ENCODE assay signal across 16 cellular contexts in the genomic region with DNA sequence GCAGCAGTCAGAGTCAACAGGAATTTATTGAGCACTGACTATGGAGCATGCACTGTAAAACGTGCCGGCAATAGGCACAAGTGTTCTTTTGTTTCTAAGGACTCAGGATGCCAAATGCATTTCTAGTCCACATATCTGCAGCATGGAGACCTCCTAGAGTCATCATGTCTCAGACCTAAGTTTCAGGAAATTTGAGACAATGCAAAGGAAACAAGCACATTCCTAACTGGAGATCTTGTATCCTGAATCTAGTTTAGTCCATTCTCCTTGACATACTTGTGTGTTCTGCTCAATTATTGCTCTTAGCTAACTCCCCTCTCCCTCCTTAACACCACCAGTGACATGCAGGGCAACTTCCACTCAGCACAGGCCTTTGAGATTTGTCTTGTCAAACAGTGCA.
DNase-seq lines count a peak whose midpoint lies in the region; ATAC-seq and TF ChIP-seq lines count a peak whose summit lies in the region.
"Had no signal": no experiment of that assay in that cellular context is flagged by ENCODE, and none has a peak within 500 bp of the region (broad histone marks: within the 10 kb centered on the region; RNA-seq: fewer than 3 reads in every experiment).

No MANE protein-coding gene starts in this region.

- intact Hi-C loops in left cardiac atrium (cut with DNase I) (no loop called here), sciatic nerve (cut with DNase I) (no loop called here)

- peak; percentile 22 for DNase-seq in AG10803 (ENCODE audit: low read depth)
- peak; percentile 73 to 82 for DNase-seq in cardiac fibroblast (ENCODE audit: low read depth in 2 of 2)
- DNase-seq in left cardiac atrium: no peak
- no peak for DNase-seq in sciatic nerve (ENCODE audit: low spot score)
- DNase-seq in NCI-H2196 treated with DMSO at 0.1 percent for 48 hours (lab: John Stamatoyannopoulos, UW; ENCODE audit: unreplicated experiment): no peak
- DNase-seq in COR-L47 (lab: John Stamatoyannopoulos, UW): no peak
- no peak for DNase-seq in NCI-H446 (lab: John Stamatoyannopoulos, UW)
- DNase-seq: activated CD4-positive, alpha-beta T cell treated with anti-CD3 and anti-CD28 coated beads, Interleukin-2, amount 10 ng/mL, durations not matched to agents 7 days and 5 days; activated naive CD4-positive, alpha-beta T cell treated with anti-CD3 and anti-CD28 coated beads, Interleukin-2, amount 10 ng/mL, durations not matched to agents 7 days and 5 days; DMS79; effector memory CD4-positive, alpha-beta T cell; immature natural killer cell; NCI-H2171 treated with DMSO at 0.1 percent for 48 hours; stimulated activated CD4-positive, alpha-beta T cell treated with anti-CD3 and anti-CD28 coated beads, Interleukin-4, amount 100 ng/mL, for 1 hour had no signal

- no peak overlapping the region for H3K4me3 ChIP-seq in AG10803 (ENCODE audit: low read length)
- H3K4me3 ChIP-seq in cardiac fibroblast (replicated peaks in 1 of 2; ENCODE audit: low read depth in 2 of 2, low read length in 2 of 2): no peak overlapping the region
- H3K4me3 ChIP-seq: Peyer's patch had no signal

- TF ChIP-seq CTCF in AG10803 (conservative IDR thresholded peaks at IDR 0.05; ENCODE audit: low read length) (no peak), cardiac fibroblast (IDR thresholded peaks at IDR 0.05; ENCODE audit: low read depth, low read length) (no peak)

- peak; percentile 20 to 54 for ATAC-seq in left cardiac atrium
- ATAC-seq in sciatic nerve: peak; percentile 3
- no peak for ATAC-seq in HG02798 (IDR thresholded peaks at IDR 0.05; ENCODE audit: poor library complexity, unreplicated experiment)

Comparison
In these comparisons a context has a peak if more than half of its experiments do, and no peak if none do; other contexts are left out.
1. DNase-seq: peak in AG10803 (single experiment) and cardiac fibroblast (2 of 2); none in left cardiac atrium (single experiment), sciatic nerve (single experiment), NCI-H2196 treated with DMSO at 0.1 percent for 48 hours (single experiment), COR-L47 (single experiment) and NCI-H446 (0 of 2).